In genomic region chr10:110421512-110422138, GRCh38 we compare ENCODE assay signal across 17 cellular contexts.
DNase-seq lines count a peak whose midpoint lies in the region; ATAC-seq and TF ChIP-seq lines count a peak whose summit lies in the region.
"Had no signal": no experiment of that assay in that cellular context is flagged by ENCODE, and none has a peak within 500 bp of the region (broad histone marks: within the 10 kb centered on the region; RNA-seq: fewer than 3 reads in every experiment).

No MANE protein-coding gene starts in this region.

- DNase-seq in activated naive CD8-positive, alpha-beta T cell treated with anti-CD3 and anti-CD28 coated beads, Interleukin-2, amount 50 U/mL, for 24 hours, result no peak
- DNase-seq in activated naive CD8-positive, alpha-beta T cell treated with anti-CD3 and anti-CD28 coated beads for 36 hours, result no peak
- DNase-seq in MM.1S (no peak), left ventricle myocardium superior (no peak)
- DNase-seq in activated CD4-positive, alpha-beta memory T cell treated with anti-CD3 and anti-CD28 coated beads, Interleukin-2, amount 10 ng/mL, durations not matched to agents 7 days and 5 days, result no peak
- DNase-seq in activated effector memory CD4-positive, alpha-beta T cell treated with Interleukin-2 at 50 U/mL for 16 hours, result no peak
- DNase-seq: activated CD4-positive, alpha-beta T cell treated with anti-CD3 and anti-CD28 coated beads for 48 hours; anterior cingulate cortex; foreskin melanocyte; NCI-H187; NCI-H446; small intestine; uterus had no signal

- POLR2A ChIA-PET in activated CD4-positive, alpha-beta memory T cell treated with anti-CD3 and anti-CD28 coated beads, Interleukin-2, amount 10 ng/mL, durations not matched to agents 7 days and 5 days (lab: Charles Lee), result interaction anchor here (1.0 to 1.5 kb wide), 3 partner anchors 11 to 114 kb away, joined by 3 to 4 read pairs (median 3); no protein-coding TSS in a partner anchor

- intact Hi-C loops in left ventricle myocardium superior (cut with micrococcal nuclease), result no loop called here

- peaks cover 9% of the 10 kb centered on the region for H3K27me3 Mint-ChIP-seq in activated naive CD8-positive, alpha-beta T cell treated with anti-CD3 and anti-CD28 coated beads, Interleukin-2, amount 50 U/mL, for 24 hours
- H3K27me3 Mint-ChIP-seq in activated naive CD8-positive, alpha-beta T cell treated with anti-CD3 and anti-CD28 coated beads for 36 hours, result peaks cover 12% of the 10 kb centered on the region
- no peaks in the 10 kb centered on the region for H3K27me3 Mint-ChIP-seq in activated CD4-positive, alpha-beta memory T cell treated with anti-CD3 and anti-CD28 coated beads, Interleukin-2, amount 10 ng/mL, durations not matched to agents 7 days and 5 days

- no peaks in the 10 kb centered on the region for H3K9me3 ChIP-seq in MM.1S (replicated peaks; ENCODE audit: insufficient read depth, low read length)
- H3K9me3 ChIP-seq: uterus had no signal

- H4K20me1 ChIP-seq in MM.1S (ENCODE audit: insufficient read depth, low read length), result no peaks in the 10 kb centered on the region

- H3K79me2 ChIP-seq in MM.1S (ENCODE audit: low read length), result 0 out of 2 replicates have a peak, but pooled peaks cover 3% of the 10 kb centered on the region
- H3K79me2 ChIP-seq: parathyroid adenoma had no signal

- H3K27ac Mint-ChIP-seq in activated naive CD8-positive, alpha-beta T cell treated with anti-CD3 and anti-CD28 coated beads, Interleukin-2, amount 50 U/mL, for 24 hours, result peak overlapping the region; percentile 15
- no peak overlapping the region for H3K27ac Mint-ChIP-seq in activated naive CD8-positive, alpha-beta T cell treated with anti-CD3 and anti-CD28 coated beads for 36 hours
- peak overlapping the region; percentile 77 for H3K27ac Mint-ChIP-seq in activated CD4-positive, alpha-beta memory T cell treated with anti-CD3 and anti-CD28 coated beads, Interleukin-2, amount 10 ng/mL, durations not matched to agents 7 days and 5 days

- peaks cover 3% of the 10 kb centered on the region for H3K9me3 Mint-ChIP-seq in activated naive CD8-positive, alpha-beta T cell treated with anti-CD3 and anti-CD28 coated beads, Interleukin-2, amount 50 U/mL, for 24 hours
- H3K9me3 Mint-ChIP-seq in activated naive CD8-positive, alpha-beta T cell treated with anti-CD3 and anti-CD28 coated beads for 36 hours, result no peaks in the 10 kb centered on the region
- peaks cover 4% of the 10 kb centered on the region for H3K9me3 Mint-ChIP-seq in activated CD4-positive, alpha-beta memory T cell treated with anti-CD3 and anti-CD28 coated beads, Interleukin-2, amount 10 ng/mL, durations not matched to agents 7 days and 5 days

- no peak overlapping the region for H3K4me3 Mint-ChIP-seq in activated naive CD8-positive, alpha-beta T cell treated with anti-CD3 and anti-CD28 coated beads, Interleukin-2, amount 50 U/mL, for 24 hours
- no peak overlapping the region for H3K4me3 Mint-ChIP-seq in activated naive CD8-positive, alpha-beta T cell treated with anti-CD3 and anti-CD28 coated beads for 36 hours
- no peak overlapping the region for H3K4me3 Mint-ChIP-seq in activated CD4-positive, alpha-beta memory T cell treated with anti-CD3 and anti-CD28 coated beads, Interleukin-2, amount 10 ng/mL, durations not matched to agents 7 days and 5 days

- H3F3A ChIP-seq in MM.1S (ENCODE audit: insufficient read depth, low read length), result peaks cover 44% of the 10 kb centered on the region

- no peak for TF ChIP-seq CTCF in MM.1S (IDR thresholded peaks at IDR 0.05; ENCODE audit: low read length)

- H3K27ac ChIP-seq in MM.1S (ENCODE audit: low read length), result peak overlapping the region; percentile 86
- H3K27ac ChIP-seq: parathyroid adenoma, uterus had no signal

- H3K4me2 ChIP-seq in MM.1S (ENCODE audit: low read depth, low read length), result peak overlapping the region; percentile 48

- H3K9ac ChIP-seq in MM.1S (ENCODE audit: low read length), result peak overlapping the region; percentile 54
- H3K9ac ChIP-seq: parathyroid adenoma had no signal

- H2AFZ ChIP-seq in MM.1S (ENCODE audit: low read length), result no peak overlapping the region
- H2AFZ ChIP-seq: parathyroid adenoma had no signal

- no peaks in the 10 kb centered on the region for H3K9me2 ChIP-seq in MM.1S (replicated peaks; ENCODE audit: insufficient read depth, low read length)

- peaks cover 76% of the 10 kb centered on the region for H3K4me1 Mint-ChIP-seq in activated naive CD8-positive, alpha-beta T cell treated with anti-CD3 and anti-CD28 coated beads, Interleukin-2, amount 50 U/mL, for 24 hours
- H3K4me1 Mint-ChIP-seq in activated naive CD8-positive, alpha-beta T cell treated with anti-CD3 and anti-CD28 coated beads for 36 hours, result peaks cover 26% of the 10 kb centered on the region
- peaks cover 90% of the 10 kb centered on the region for H3K4me1 Mint-ChIP-seq in activated CD4-positive, alpha-beta memory T cell treated with anti-CD3 and anti-CD28 coated beads, Interleukin-2, amount 10 ng/mL, durations not matched to agents 7 days and 5 days

- no peaks in the 10 kb centered on the region for H3K27me3 ChIP-seq in MM.1S (replicated peaks; ENCODE audit: insufficient read depth, low read length)
- H3K27me3 ChIP-seq: uterus had no signal

- H3K36me3 Mint-ChIP-seq in activated naive CD8-positive, alpha-beta T cell treated with anti-CD3 and anti-CD28 coated beads, Interleukin-2, amount 50 U/mL, for 24 hours (ENCODE audit: low read depth), result no peaks in the 10 kb centered on the region
- H3K36me3 Mint-ChIP-seq in activated naive CD8-positive, alpha-beta T cell treated with anti-CD3 and anti-CD28 coated beads for 36 hours, result no peaks in the 10 kb centered on the region
- peaks cover 20% of the 10 kb centered on the region for H3K36me3 Mint-ChIP-seq in activated CD4-positive, alpha-beta memory T cell treated with anti-CD3 and anti-CD28 coated beads, Interleukin-2, amount 10 ng/mL, durations not matched to agents 7 days and 5 days (ENCODE audit: low read depth)

- H3K4me3 ChIP-seq in MM.1S (ENCODE audit: low read length), result peak overlapping the region; percentile 5; the same call in 1 of the 2 replicates
- H3K4me3 ChIP-seq: uterus had no signal

- peaks cover 84% of the 10 kb centered on the region for H3K4me1 ChIP-seq in MM.1S (ENCODE audit: low read length)
- H3K4me1 ChIP-seq: parathyroid adenoma, uterus had no signal

- ATAC-seq in activated naive CD8-positive, alpha-beta T cell treated with anti-CD3 and anti-CD28 coated beads, Interleukin-2, amount 50 U/mL, for 24 hours, result no peak
- ATAC-seq in HG02840 (IDR thresholded peaks at IDR 0.05; ENCODE audit: low FRiP score, unreplicated experiment), result no peak
- ATAC-seq in HG03521 (IDR thresholded peaks at IDR 0.05; ENCODE audit: unreplicated experiment), result no peak
- ATAC-seq in left ventricle myocardium superior, result no peak
- ATAC-seq: left lobe of liver had no signal

- H3K36me3 ChIP-seq in MM.1S (replicated peaks; ENCODE audit: insufficient read depth, low read length), result no peaks in the 10 kb centered on the region
- H3K36me3 ChIP-seq: uterus had no signal

- CTCF ChIA-PET in activated CD4-positive, alpha-beta memory T cell treated with anti-CD3 and anti-CD28 coated beads, Interleukin-2, amount 10 ng/mL, durations not matched to agents 7 days and 5 days (lab: Charles Lee), result interaction anchor here (2.7 kb wide), 1 partner anchor 67 kb away, joined by 6 read pairs; no protein-coding TSS in a partner anchor
